In genomic region chr9:98364042-98364441, GRCh38 we compare ENCODE assay signal across 20 cellular contexts.
"Had no signal": no experiment of that assay in that cellular context is flagged by ENCODE, and none has a peak within 500 bp of the region (broad histone marks: within the 10 kb centered on the region; RNA-seq: fewer than 3 reads in every experiment).

No MANE protein-coding gene starts in this region.

- ATAC-seq: gastrocnemius medialis; left lobe of liver; naive thymus-derived CD8-positive, alpha-beta T cell; right cardiac atrium; stimulated activated effector memory CD8-positive, alpha-beta T cell treated with anti-CD3 and anti-CD28 coated beads, Interleukin-12 subunit alpha, Interleukin-12 subunit beta, amount 100 ng/mL, for 72 hours had no signal

- H3K4me3 ChIP-seq: dorsolateral prefrontal cortex, gastrocnemius medialis, hepatocyte, neural progenitor cell, prostate gland, sigmoid colon, stomach, thyroid gland had no signal

- H3K9me3 ChIP-seq: prostate gland, thyroid gland had no signal

- H3K4me2 ChIP-seq: hepatocyte, neural progenitor cell had no signal

- DNase-seq: dorsolateral prefrontal cortex; effector CD4-positive, alpha-beta T cell; foreskin fibroblast; gastrocnemius medialis; head of caudate nucleus; kidney; mammary epithelial cell; naive thymus-derived CD8-positive, alpha-beta T cell; right cardiac atrium; sigmoid colon; stimulated activated CD4-positive, alpha-beta T cell treated with anti-CD3 and anti-CD28 coated beads, Interleukin-2, amount 100 ng/mL, for 24 hours; stimulated activated CD4-positive, alpha-beta T cell treated with anti-CD3 and anti-CD28 coated beads, Interleukin-4, amount 100 ng/mL, for 24 hours; stimulated activated naive CD4-positive, alpha-beta T cell treated with Interleukin-2 at 50 U/mL for 16 hours; stomach had no signal

- H3K27me3 ChIP-seq: dorsolateral prefrontal cortex, gastrocnemius medialis, hepatocyte, neural progenitor cell, sigmoid colon, thyroid gland had no signal

- H3K27ac ChIP-seq: dorsolateral prefrontal cortex, gastrocnemius medialis, hepatocyte, neural progenitor cell, prostate gland, sigmoid colon, stomach, thyroid gland had no signal

- H3K4me1 ChIP-seq: gastrocnemius medialis, neural progenitor cell, prostate gland, sigmoid colon, stomach had no signal

- H3K9ac ChIP-seq: neural progenitor cell had no signal

- H3K36me3 ChIP-seq: gastrocnemius medialis, neural progenitor cell, prostate gland, sigmoid colon, stomach, thyroid gland had no signal

- H2AFZ ChIP-seq: hepatocyte, neural progenitor cell had no signal
